9 cellular contexts compared by ENCODE assay signal in the genomic region with DNA sequence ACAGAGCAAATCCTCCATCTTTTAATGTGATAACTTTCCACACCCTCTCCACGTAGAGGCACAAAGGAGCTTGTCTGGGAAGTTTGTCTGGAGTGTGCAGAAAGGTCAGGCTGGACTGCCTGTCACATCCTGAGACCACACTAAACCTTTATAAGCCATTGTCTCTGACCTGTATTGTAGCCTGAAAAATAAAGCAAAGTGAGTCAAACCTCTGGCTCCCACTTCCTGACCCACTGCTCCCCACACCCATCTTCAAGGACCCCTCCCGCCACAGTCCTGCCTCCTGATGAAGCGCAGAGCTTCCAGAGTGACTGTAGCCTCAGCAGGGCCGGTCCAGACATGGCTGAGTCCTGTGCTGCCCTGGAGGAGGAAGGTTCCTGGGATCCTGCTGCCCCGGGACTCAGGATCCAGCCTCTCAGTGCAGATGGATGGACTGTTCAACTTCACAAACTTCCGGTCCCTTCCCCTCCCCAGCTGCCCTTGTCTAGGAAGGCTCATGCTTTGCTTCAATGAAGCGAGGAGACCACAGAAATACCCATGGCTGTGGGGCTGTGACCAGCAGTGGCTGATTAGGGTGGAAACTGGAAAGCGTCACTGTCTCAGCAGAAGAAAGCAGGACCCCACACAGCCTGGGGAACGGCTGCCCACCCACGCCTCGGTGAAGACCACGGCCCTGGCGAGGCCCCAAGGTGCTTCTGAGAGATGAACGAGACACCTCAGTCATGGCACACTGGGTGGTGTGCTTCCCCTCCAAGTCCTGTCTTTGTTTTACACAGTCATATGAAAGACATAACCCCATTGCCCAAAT. TPM values are rescaled to one million over a fixed set of nuclear protein-coding genes. Genes with fewer than 3 reads are reported as not detected.
DNase-seq lines count a peak whose midpoint lies in the region; ATAC-seq and TF ChIP-seq lines count a peak whose summit lies in the region.
"Had no signal": no experiment of that assay in that cellular context is flagged by ENCODE, and none has a peak within 500 bp of the region (broad histone marks: within the 10 kb centered on the region; RNA-seq: fewer than 3 reads in every experiment).

No MANE protein-coding gene starts in this region.

- DNase-seq in GM10248 (ENCODE audit: extremely low spot score) (peak; percentile 58), astrocyte of the hippocampus (ENCODE audit: low read depth, low spot score) (peak; percentile 12), NCI-H524 (lab: John Stamatoyannopoulos, UW) (no peak), testis (no peak)
- DNase-seq in activated CD4-positive, CD25-positive, alpha-beta regulatory T cell (lab: John Stamatoyannopoulos, UW): no peak
- DNase-seq in activated naive CD4-positive, alpha-beta T cell treated with Interleukin-2 at 50 U/mL for 16 hours: no peak
- DNase-seq: NCI-H526 treated with DMSO at 0.1 percent for 48 hours had no signal

- H3K27ac ChIP-seq in testis: no peak overlapping the region

- no peaks in the 10 kb centered on the region for H3K36me3 ChIP-seq in testis (ENCODE audit: low read depth, missing control alignments)

- no peak for TF ChIP-seq POLR2A in testis (IDR thresholded peaks at IDR 0.05)

- ATAC-seq in GM19438 (IDR thresholded peaks at IDR 0.05; ENCODE audit: low read depth, unreplicated experiment) (peak; percentile 93), HG03060 (IDR thresholded peaks at IDR 0.05; ENCODE audit: low read depth, unreplicated experiment) (peak; percentile 61)

- H3K4me3 ChIP-seq in testis: no peak overlapping the region

- peaks cover 12% of the 10 kb centered on the region for H3K4me1 ChIP-seq in testis

- TF ChIP-seq CTCF in GM10248 (IDR thresholded peaks at IDR 0.05; ENCODE audit: control extremely low read depth, extremely low read depth, low read depth, missing control alignments): no peak
- TF ChIP-seq CTCF in testis (IDR thresholded peaks at IDR 0.05): no peak

- H3K9me3 ChIP-seq in testis: no peaks in the 10 kb centered on the region

- H3K27me3 ChIP-seq in testis: no peaks in the 10 kb centered on the region

- POLR2A ChIA-PET in GM10248 (lab: Yijun Ruan, JAX): interaction anchor here (1.2 kb wide), 1 partner anchor 8 kb away, joined by 3 read pairs; no protein-coding TSS in a partner anchor

- intact Hi-C loops in testis (cut with DNase I; ENCODE audit: low total_unique reads): loop anchor here (10.0 kb wide), 1 partner anchor 173 kb away; no protein-coding TSS in a partner anchor

- 94 to 97% methylated on average over 10 to 14 of the region's 14 CpGs for WGBS in testis, 2 donors

- CTCF ChIA-PET in GM10248 (lab: Yijun Ruan, JAX): no interaction called here

RNA-seq across cellular contexts. Expression of a gene that starts 30.9 kb away (rescaled TPM):
- total RNA-seq in testis: 10 to 100 TPM; 16.4 to 42.8 TPM
- 13.7 TPM for polyA plus RNA-seq in testis (ENCODE audit: insufficient read depth, low read depth, low replicate concordance)

Comparison
In these comparisons a context has a peak if more than half of its experiments do, and no peak if none do; other contexts are left out.
1. DNase-seq: peak in GM10248 (single experiment) and astrocyte of the hippocampus (single experiment); none in NCI-H524 (0 of 2), testis (single experiment), activated CD4-positive, CD25-positive, alpha-beta regulatory T cell (0 of 4) and activated naive CD4-positive, alpha-beta T cell treated with Interleukin-2 at 50 U/mL for 16 hours (single experiment).